ENCODE assay signal across 1 cellular context in genomic region chr14:50303744-50304471, GRCh38.
TF ChIP-seq lines count a peak whose summit lies in the region.

No MANE protein-coding gene starts in this region.

TF ChIP-seq in HepG2, 621 proteins besides CTCF, POLR2A, EP300 and RAD21 (continued from another document and continues in another):
- no peak for TF ChIP-seq NAIF1 (CRISPR knock-in tag; IDR thresholded peaks at IDR 0.05; ENCODE audit: borderline replicate concordance)
- TF ChIP-seq THAP11 (CRISPR knock-in tag; IDR thresholded peaks at IDR 0.05), result peak; percentile 24; the same call in 1 of the 2 replicates
- no peak for TF ChIP-seq FOXM1 (CRISPR knock-in tag; IDR thresholded peaks at IDR 0.05)
- no peak for TF ChIP-seq FOXA1 (IDR thresholded peaks at IDR 0.05)
- TF ChIP-seq FOXA1 (CRISPR knock-in tag; IDR thresholded peaks at IDR 0.05), result peak; percentile 83
- TF ChIP-seq ZNF691 (CRISPR knock-in tag; IDR thresholded peaks at IDR 0.05; ENCODE audit: borderline replicate concordance, low read depth), result no peak
- TF ChIP-seq FUBP1 (CRISPR knock-in tag; IDR thresholded peaks at IDR 0.05; ENCODE audit: borderline replicate concordance), result no peak
- no peak for TF ChIP-seq ZNF354B (CRISPR knock-in tag; IDR thresholded peaks at IDR 0.05)
- TF ChIP-seq MXD3 (CRISPR knock-in tag; IDR thresholded peaks at IDR 0.05), result no peak
- no peak for TF ChIP-seq PAX8 (CRISPR knock-in tag; IDR thresholded peaks at IDR 0.05; ENCODE audit: borderline replicate concordance)
- TF ChIP-seq ZNF124 (CRISPR knock-in tag; IDR thresholded peaks at IDR 0.05), result no peak
- TF ChIP-seq SNRNP70 (IDR thresholded peaks at IDR 0.05; ENCODE audit: low read depth, low read length), result no peak
- TF ChIP-seq AGO2 (optimal IDR thresholded peaks at IDR 0.05; ENCODE audit: low read depth, low read length), result no peak
- peak; percentile 99 for TF ChIP-seq CEBPB (IDR thresholded peaks at IDR 0.05; ENCODE audit: borderline replicate concordance, low read depth, low read length)
- TF ChIP-seq ZSCAN29 (CRISPR knock-in tag; conservative IDR thresholded peaks at IDR 0.05), result no peak
- TF ChIP-seq TRIM24 (CRISPR knock-in tag; IDR thresholded peaks at IDR 0.05), result peak; percentile 83
- TF ChIP-seq ZNF496 (CRISPR knock-in tag; IDR thresholded peaks at IDR 0.05; ENCODE audit: insufficient replicate concordance), result no peak
- TF ChIP-seq STAT5B (CRISPR knock-in tag; IDR thresholded peaks at IDR 0.05), result no peak
- no peak for TF ChIP-seq FOXO4 (CRISPR knock-in tag; conservative IDR thresholded peaks at IDR 0.05)
- no peak for TF ChIP-seq ZNF607 (CRISPR knock-in tag; IDR thresholded peaks at IDR 0.05; ENCODE audit: borderline replicate concordance)
- no peak for TF ChIP-seq KDM4B (CRISPR knock-in tag; IDR thresholded peaks at IDR 0.05)
- no peak for TF ChIP-seq CCAR2 (optimal IDR thresholded peaks at IDR 0.05; ENCODE audit: low read depth, low read length)
- peak; percentile 59; the same call in 1 of the 2 replicates for TF ChIP-seq FOXK1 (CRISPR knock-in tag; IDR thresholded peaks at IDR 0.05; ENCODE audit: borderline replicate concordance, low read depth)
- peak; percentile 99 for TF ChIP-seq ZBTB20 (CRISPR knock-in tag; IDR thresholded peaks at IDR 0.05; ENCODE audit: borderline replicate concordance, low read depth)
- no peak for TF ChIP-seq FOXC1 (CRISPR knock-in tag; IDR thresholded peaks at IDR 0.05; ENCODE audit: borderline replicate concordance)
- peak; percentile 74; the same call in 1 of the 2 replicates for TF ChIP-seq ZNF557 (CRISPR knock-in tag; IDR thresholded peaks at IDR 0.05)
- TF ChIP-seq SOX13 (IDR thresholded peaks at IDR 0.05), result peak; percentile 59
- peak in 1 of 2 experiments; percentile 72; a peak in 2 of 4 replicates for TF ChIP-seq SOX13 (CRISPR knock-in tag; conservative IDR thresholded peaks at IDR 0.05 in 1 of 2, IDR thresholded peaks at IDR 0.05 in 1 of 2)
- TF ChIP-seq ERF (CRISPR knock-in tag; IDR thresholded peaks at IDR 0.05), result peak; percentile 69
- TF ChIP-seq ZNF335 (CRISPR knock-in tag; IDR thresholded peaks at IDR 0.05), result no peak
- no peak for TF ChIP-seq ZNF75D (CRISPR knock-in tag; IDR thresholded peaks at IDR 0.05; ENCODE audit: borderline replicate concordance)
- TF ChIP-seq ZMYM3 (CRISPR knock-in tag; IDR thresholded peaks at IDR 0.05), result peak; percentile 36; the same call in 1 of the 2 replicates
- TF ChIP-seq ZUFSP (CRISPR knock-in tag; IDR thresholded peaks at IDR 0.05; ENCODE audit: borderline replicate concordance), result no peak
- no peak for TF ChIP-seq ZNF383 (CRISPR knock-in tag; IDR thresholded peaks at IDR 0.05; ENCODE audit: borderline replicate concordance)
- no peak for TF ChIP-seq PCBP1 (IDR thresholded peaks at IDR 0.05; ENCODE audit: borderline replicate concordance, low read depth, low read length)
- TF ChIP-seq ZNF234 (CRISPR knock-in tag; conservative IDR thresholded peaks at IDR 0.05), result no peak
- TF ChIP-seq HOXA5 (CRISPR knock-in tag; IDR thresholded peaks at IDR 0.05), result 0 out of 2 replicates have a peak, but pooled peaks have one; percentile 38
- peak; percentile 30; the same call in 1 of the 2 replicates for TF ChIP-seq RXRA (CRISPR knock-in tag; IDR thresholded peaks at IDR 0.05)
- no peak for TF ChIP-seq DMTF1 (CRISPR knock-in tag; IDR thresholded peaks at IDR 0.05)
- TF ChIP-seq ZNF333 (CRISPR knock-in tag; IDR thresholded peaks at IDR 0.05; ENCODE audit: borderline replicate concordance), result no peak
- no peak for TF ChIP-seq ZNF558 (CRISPR knock-in tag; IDR thresholded peaks at IDR 0.05; ENCODE audit: borderline replicate concordance)
- TF ChIP-seq PRPF4 (IDR thresholded peaks at IDR 0.05; ENCODE audit: low read depth, low read length, poor library complexity, severe bottlenecking), result no peak
- TF ChIP-seq KDM1A (CRISPR knock-in tag; IDR thresholded peaks at IDR 0.05), result no peak
- TF ChIP-seq EEA1 (CRISPR knock-in tag; IDR thresholded peaks at IDR 0.05; ENCODE audit: borderline replicate concordance), result no peak
- TF ChIP-seq ZNF318 (CRISPR knock-in tag; IDR thresholded peaks at IDR 0.05), result no peak
- no peak for TF ChIP-seq ZNF784 (CRISPR knock-in tag; IDR thresholded peaks at IDR 0.05; ENCODE audit: borderline replicate concordance)
- no peak for TF ChIP-seq BCL3 (CRISPR knock-in tag; IDR thresholded peaks at IDR 0.05)
- TF ChIP-seq NFYC (CRISPR knock-in tag; IDR thresholded peaks at IDR 0.05), result no peak
- TF ChIP-seq IKZF1 (IDR thresholded peaks at IDR 0.05), result no peak
